14 cellular contexts compared by ENCODE assay signal in the genomic region with DNA sequence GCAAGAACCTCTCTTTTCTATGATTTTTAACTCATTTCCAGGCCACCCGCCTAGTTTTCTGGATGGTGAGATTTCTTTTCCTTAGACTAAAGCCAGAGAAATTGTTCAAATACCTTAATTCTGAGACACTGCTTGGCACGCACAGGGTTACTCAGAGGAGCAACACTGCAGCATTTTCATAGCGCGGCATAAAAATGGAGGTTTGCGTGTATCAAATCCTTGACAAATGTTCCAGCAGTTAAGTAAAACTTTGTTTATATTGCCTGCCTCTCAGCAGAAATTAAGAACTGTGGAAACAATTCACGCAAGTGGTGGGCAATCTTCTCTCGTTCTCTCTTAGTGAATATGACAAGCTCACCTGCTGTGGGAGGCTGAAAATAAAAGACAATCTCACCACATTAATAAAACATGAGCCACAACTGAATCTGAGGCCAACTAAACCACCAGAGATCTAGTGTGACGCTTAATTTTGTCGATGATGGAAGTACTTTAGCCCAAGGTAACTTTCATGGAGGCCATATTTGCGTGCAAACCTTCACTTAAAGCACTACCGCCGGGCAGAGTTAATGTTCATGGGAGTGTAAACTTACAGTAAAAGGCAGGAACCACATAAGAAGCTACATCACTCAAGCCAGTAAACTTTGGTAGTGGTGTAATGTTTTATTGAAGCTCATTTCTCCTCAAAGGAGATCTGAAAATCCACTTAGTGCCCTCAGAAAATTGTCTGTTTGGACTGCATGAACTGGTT.
DNase-seq lines count a peak whose midpoint lies in the region; FAIRE-seq and TF ChIP-seq lines count a peak whose summit lies in the region.
"Had no signal": no experiment of that assay in that cellular context is flagged by ENCODE, and none has a peak within 500 bp of the region (broad histone marks: within the 10 kb centered on the region; RNA-seq: fewer than 3 reads in every experiment).

No MANE protein-coding gene starts in this region.

- H3K27me3 ChIP-seq in esophagus squamous epithelium, result no peaks in the 10 kb centered on the region
- H3K27me3 ChIP-seq: cardiac muscle cell, foreskin keratinocyte, vagina had no signal

- FAIRE-seq in RCC 7860 (lab: Jason Lieb, UNC), result peak; percentile 94

- H3K4me3 ChIP-seq in esophagus squamous epithelium, result no peak overlapping the region
- H3K4me3 ChIP-seq: cardiac muscle cell, vagina had no signal

- H3K9me3 Mint-ChIP-seq in MCF 10A (ENCODE audit: unreplicated experiment), result no peaks in the 10 kb centered on the region

- no peaks in the 10 kb centered on the region for H3K4me1 ChIP-seq in esophagus squamous epithelium

- no peaks in the 10 kb centered on the region for H3K27me3 Mint-ChIP-seq in MCF 10A (ENCODE audit: insufficient read depth, unreplicated experiment)

- H3K36me3 Mint-ChIP-seq in MCF 10A (ENCODE audit: insufficient read depth, unreplicated experiment), result no peaks in the 10 kb centered on the region

- H3K36me3 ChIP-seq in esophagus squamous epithelium, result no peaks in the 10 kb centered on the region
- H3K36me3 ChIP-seq: cardiac muscle cell, vagina had no signal

- BruUV-seq in MCF 10A (replicated peaks; lab: Mats Ljungman, UMichigan), result no TSS peak

- peak; percentile 82 for DNase-seq in HCEC 1CT
- peak; percentile 83 for DNase-seq in RCC 7860 (ENCODE audit: low spot score)
- no peak for DNase-seq in epithelial cell of prostate (ENCODE audit: low read depth, low spot score)
- DNase-seq in retina, result peak; percentile 66
- DNase-seq in MCF 10A (ENCODE audit: unreplicated experiment), result no peak
- DNase-seq in NCI-H526 treated with DMSO at 0.1 percent for 48 hours (lab: John Stamatoyannopoulos, UW), result no peak
- DNase-seq in esophagus squamous epithelium (lab: John Stamatoyannopoulos, UW), result no peak
- no peak for DNase-seq in anterior cingulate cortex (lab: John Stamatoyannopoulos, UW)
- DNase-seq: activated T-cell treated with anti-CD3 and anti-CD28 coated beads for 4 hours, foreskin keratinocyte, left ventricle myocardium superior, NCI-H1092 treated with DMSO at 0.1 percent for 48 hours had no signal

- H3K27ac Mint-ChIP-seq in MCF 10A (ENCODE audit: low read depth, unreplicated experiment), result no peak overlapping the region

- H3K27ac ChIP-seq in epithelial cell of prostate (peak overlapping the region; percentile 61), esophagus squamous epithelium (no peak overlapping the region)
- H3K27ac ChIP-seq: cardiac muscle cell, foreskin keratinocyte, vagina had no signal

- CTCF ChIA-PET in MCF 10A (lab: Yijun Ruan, JAX), result interaction anchor here (1.3 kb wide), 1 partner anchor 9 kb away, joined by 4 read pairs; no protein-coding TSS in a partner anchor

- POLR2A ChIA-PET in MCF 10A (lab: Yijun Ruan, JAX), result no interaction called here

- H3K9me3 ChIP-seq in esophagus squamous epithelium, result no peaks in the 10 kb centered on the region
- H3K9me3 ChIP-seq: vagina had no signal

- no peak for TF ChIP-seq POLR2A in esophagus squamous epithelium (IDR thresholded peaks at IDR 0.05)

- TF ChIP-seq CTCF in MCF 10A (IDR thresholded peaks at IDR 0.05; ENCODE audit: unreplicated experiment), result no peak
- no peak for TF ChIP-seq CTCF in esophagus squamous epithelium (IDR thresholded peaks at IDR 0.05)

- intact Hi-C loops in MCF 10A (cut with micrococcal nuclease), result no loop called here
- intact Hi-C loops in esophagus squamous epithelium (cut with DNase I), result no loop called here

- WGBS in esophagus squamous epithelium, 2 donors, result 81 to 84% methylated on average over 11 to 12 of the region's 12 CpGs

- H3K4me3 Mint-ChIP-seq in MCF 10A (ENCODE audit: unreplicated experiment), result no peak overlapping the region

- peaks cover 6% of the 10 kb centered on the region for H3K4me1 Mint-ChIP-seq in MCF 10A (ENCODE audit: insufficient read depth, unreplicated experiment)

Comparison
In these comparisons a context has a peak if more than half of its experiments do, and no peak if none do; other contexts are left out.
1. DNase-seq: peak in HCEC 1CT (single experiment), RCC 7860 (single experiment) and retina (single experiment); none in epithelial cell of prostate (single experiment), MCF 10A (single experiment), NCI-H526 treated with DMSO at 0.1 percent for 48 hours (single experiment), esophagus squamous epithelium (single experiment) and anterior cingulate cortex (0 of 58).